Comparison of ENCODE assay signal across 21 cellular contexts in the genomic region with DNA sequence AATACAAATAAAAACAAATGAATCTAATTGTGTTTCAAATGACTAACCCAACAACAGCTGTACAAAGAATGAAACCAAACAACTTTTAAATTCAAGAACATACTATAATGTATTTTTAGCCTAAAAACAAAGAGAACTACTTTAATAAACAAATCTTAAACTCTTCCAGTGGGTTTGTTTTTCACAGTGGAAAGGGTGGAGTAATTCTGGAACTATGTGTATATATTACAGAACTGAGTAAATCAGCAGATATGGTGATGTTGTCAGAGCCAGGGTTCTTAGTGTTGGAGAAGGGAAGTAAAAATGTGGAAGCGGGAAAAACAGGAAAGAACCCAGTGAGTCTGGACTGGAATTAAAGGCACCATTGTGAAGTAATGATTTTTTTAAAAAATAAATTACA.
DNase-seq lines count a peak whose midpoint lies in the region; ATAC-seq and TF ChIP-seq lines count a peak whose summit lies in the region.
"Had no signal": no experiment of that assay in that cellular context is flagged by ENCODE, and none has a peak within 500 bp of the region (broad histone marks: within the 10 kb centered on the region; RNA-seq: fewer than 3 reads in every experiment).

No MANE protein-coding gene starts in this region.

- no peak overlapping the region for H3K4me3 Mint-ChIP-seq in nephron
- no peak overlapping the region for H3K4me3 Mint-ChIP-seq in stimulated activated memory B cell treated with anti-CD40 and anti-IgM and Interleukin-4, amounts not matched to agents 10 μg/mL and 1 μg/mL and 100 μg/mL, for 72 hours
- H3K4me3 Mint-ChIP-seq: activated naive CD4-positive, alpha-beta T cell treated with anti-CD3 and anti-CD28 coated beads for 36 hours; memory B cell; natural killer cell treated with Interleukin-12 subunit alpha and Interleukin-12 subunit beta and Interleukin-15 and Interleukin-18, amount 100 ng/mL, for 72 hours; stimulated activated naive CD8-positive, alpha-beta T cell treated with anti-CD3 and anti-CD28 coated beads, Interleukin-15, amount 100 ng/mL, for 72 hours; type B pancreatic cell had no signal

- H3K27me3 Mint-ChIP-seq in nephron (ENCODE audit: low read depth), result no peaks in the 10 kb centered on the region
- no peaks in the 10 kb centered on the region for H3K27me3 Mint-ChIP-seq in stimulated activated memory B cell treated with anti-CD40 and anti-IgM and Interleukin-4, amounts not matched to agents 10 μg/mL and 1 μg/mL and 100 μg/mL, for 72 hours
- H3K27me3 Mint-ChIP-seq: memory B cell; natural killer cell treated with Interleukin-12 subunit alpha and Interleukin-12 subunit beta and Interleukin-15 and Interleukin-18, amount 100 ng/mL, for 72 hours; stimulated activated naive CD8-positive, alpha-beta T cell treated with anti-CD3 and anti-CD28 coated beads, Interleukin-15, amount 100 ng/mL, for 72 hours; type B pancreatic cell had no signal

- H3K4me1 Mint-ChIP-seq in nephron, result peaks cover 20% of the 10 kb centered on the region
- H3K4me1 Mint-ChIP-seq in stimulated activated memory B cell treated with anti-CD40 and anti-IgM and Interleukin-4, amounts not matched to agents 10 μg/mL and 1 μg/mL and 100 μg/mL, for 72 hours, result peaks cover 10% of the 10 kb centered on the region

- peaks cover 65% of the 10 kb centered on the region for H3K36me3 Mint-ChIP-seq in nephron (ENCODE audit: low read depth)
- H3K36me3 Mint-ChIP-seq in stimulated activated memory B cell treated with anti-CD40 and anti-IgM and Interleukin-4, amounts not matched to agents 10 μg/mL and 1 μg/mL and 100 μg/mL, for 72 hours, result peaks cover 42% of the 10 kb centered on the region

- no peak overlapping the region for H3K27ac ChIP-seq in RWPE1

- TF ChIP-seq CTCF in WI38 (IDR thresholded peaks at IDR 0.05; ENCODE audit: low read depth, low read length) (no peak), nephron (IDR thresholded peaks at IDR 0.05; ENCODE audit: unreplicated experiment in 3 of 3) (no peak), RWPE1 (conservative IDR thresholded peaks at IDR 0.05; ENCODE audit: low read depth) (no peak)

- POLR2A ChIA-PET in RWPE1 (lab: Yijun Ruan, JAX; ENCODE audit: low non-redundant PET), result no interaction called here

- H3K9me3 Mint-ChIP-seq in nephron, result peaks cover 6% of the 10 kb centered on the region
- no peaks in the 10 kb centered on the region for H3K9me3 Mint-ChIP-seq in stimulated activated memory B cell treated with anti-CD40 and anti-IgM and Interleukin-4, amounts not matched to agents 10 μg/mL and 1 μg/mL and 100 μg/mL, for 72 hours
- H3K9me3 Mint-ChIP-seq: activated naive CD4-positive, alpha-beta T cell treated with anti-CD3 and anti-CD28 coated beads for 36 hours; memory B cell; natural killer cell treated with Interleukin-12 subunit alpha and Interleukin-12 subunit beta and Interleukin-15 and Interleukin-18, amount 100 ng/mL, for 72 hours; type B pancreatic cell had no signal

- CTCF ChIA-PET in RWPE1 (lab: Yijun Ruan, JAX), result interaction anchor here (0.7 kb wide), 1 partner anchor 30 kb away, joined by 3 read pairs; no protein-coding TSS in a partner anchor

- H3K4me3 ChIP-seq in WI38 (ENCODE audit: low read depth, low read length), result peak overlapping the region; percentile 29; the same call in 1 of the 2 replicates

- H3K27ac Mint-ChIP-seq in nephron, result peak overlapping the region in 2 of 3 experiments; percentile 53 to 71
- H3K27ac Mint-ChIP-seq in stimulated activated memory B cell treated with anti-CD40 and anti-IgM and Interleukin-4, amounts not matched to agents 10 μg/mL and 1 μg/mL and 100 μg/mL, for 72 hours, result no peak overlapping the region
- H3K27ac Mint-ChIP-seq: activated naive CD4-positive, alpha-beta T cell treated with anti-CD3 and anti-CD28 coated beads for 36 hours had no signal

- no peak for ATAC-seq in GM21367 (IDR thresholded peaks at IDR 0.05; ENCODE audit: unreplicated experiment)
- ATAC-seq in stimulated activated memory B cell treated with anti-CD40 and anti-IgM and Interleukin-4, amounts not matched to agents 10 μg/mL and 1 μg/mL and 100 μg/mL, for 72 hours, result no peak
- ATAC-seq: natural killer cell treated with Interleukin-12 subunit alpha and Interleukin-12 subunit beta and Interleukin-15 and Interleukin-18, amount 100 ng/mL, for 72 hours; stimulated activated naive CD8-positive, alpha-beta T cell treated with anti-CD3 and anti-CD28 coated beads, Interleukin-15, amount 100 ng/mL, for 72 hours had no signal

- DNase-seq in AG08396 (ENCODE audit: low spot score) (peak; percentile 36), fibroblast of peridontal ligament (ENCODE audit: extremely low read depth) (peak; percentile 92), RWPE1 (ENCODE audit: low spot score) (no peak)
- DNase-seq in stimulated activated CD4-positive, alpha-beta T cell treated with anti-CD3 and anti-CD28 coated beads, Interleukin-2, amount 100 ng/mL, for 24 hours, result no peak
- DNase-seq: activated CD4-positive, alpha-beta T cell treated with anti-CD3 and anti-CD28 coated beads, Interleukin-2, amount 50 U/mL, for 4 hours; activated naive CD4-positive, alpha-beta T cell treated with anti-CD3 and anti-CD28 coated beads for 36 hours; activated T-cell treated with anti-CD3 and anti-CD28 coated beads for 4 hours; cortex of kidney; islet precursor cell; NCI-H187; NCI-H446 treated with DMSO at 0.1 percent for 48 hours; SHP77; stimulated activated naive CD8-positive, alpha-beta T cell treated with anti-CD3 and anti-CD28 coated beads, Interleukin-15, amount 100 ng/mL, for 72 hours; T-helper 1 cell had no signal

Comparison
In these comparisons a context has a peak if more than half of its experiments do, and no peak if none do; other contexts are left out.
1. DNase-seq: peak in AG08396 (single experiment) and fibroblast of peridontal ligament (single experiment); none in stimulated activated CD4-positive, alpha-beta T cell treated with anti-CD3 and anti-CD28 coated beads, Interleukin-2, amount 100 ng/mL, for 24 hours (0 of 2) and RWPE1 (single experiment).